Comparison of ENCODE assay signal across 8 cellular contexts in genomic region chr6:87722831-87723726, GRCh38. TPM values are rescaled to one million over a fixed set of nuclear protein-coding genes. Genes with fewer than 3 reads are reported as not detected.
DNase-seq lines count a peak whose midpoint lies in the region; ATAC-seq and TF ChIP-seq lines count a peak whose summit lies in the region.

No MANE protein-coding gene starts in this region.

- H3K4me1 ChIP-seq in HCT116 (ENCODE audit: control insufficient read depth in 1 of 2, insufficient read depth in 2 of 2, low read length in 2 of 2) (peaks cover 10 to 22% of the 10 kb centered on the region in 2 experiments; a peak in 3 of 4 replicates), OCI-LY1 (ENCODE audit: insufficient read depth, low read length, severe bottlenecking) (peaks cover 31% of the 10 kb centered on the region)

- DNase-seq in Calu3: peak; percentile 58
- peak; percentile 75 for DNase-seq in HCT116 (ENCODE audit: low read depth, low spot score)
- DNase-seq in caudate nucleus (lab: John Stamatoyannopoulos, UW): peak in 59 of 61 donors; percentile 10 to 92 (median 68)
- DNase-seq in kidney epithelial cell (ENCODE audit: low read depth): peak; percentile 95
- peak in 47 of 49 donors; percentile 26 to 91 (median 69) for DNase-seq in substantia nigra (lab: John Stamatoyannopoulos, UW)
- no peak for DNase-seq in NCI-H524 treated with DMSO at 0.1 percent for 48 hours (lab: John Stamatoyannopoulos, UW)

- no peak overlapping the region for H3K27ac Mint-ChIP-seq in Calu3 (ENCODE audit: unreplicated experiment)

- no TSS peak for BruUV-seq in Calu3 (replicated peaks; lab: Mats Ljungman, UMichigan)
- no TSS peak for BruUV-seq in HCT116 (replicated peaks; lab: Mats Ljungman, UMichigan)

- CTCF ChIA-PET in Calu3 (lab: Charles Lee) (interaction anchor here (0.5 to 1.5 kb wide), 3 partner anchors 9 to 179 kb away, joined by 3 to 5 read pairs (median 3); partner anchors contain the start of gene AKIRIN2), HCT116 (lab: Charles Lee) (no interaction called here)

- ATAC-seq in HCT116 (peak; percentile 93), GM18505 (IDR thresholded peaks at IDR 0.05; ENCODE audit: unreplicated experiment) (no peak)

- peaks cover 5% of the 10 kb centered on the region for H3K36me3 Mint-ChIP-seq in Calu3 (ENCODE audit: insufficient read depth, unreplicated experiment)

- peak overlapping the region; percentile 53 for H3K4me2 ChIP-seq in HCT116 (ENCODE audit: low read length)
- no peak overlapping the region for H3K4me2 ChIP-seq in OCI-LY1 (ENCODE audit: low read length)

- H3K4me1 Mint-ChIP-seq in Calu3 (ENCODE audit: low read depth, unreplicated experiment): peaks cover 12% of the 10 kb centered on the region

- no peaks in the 10 kb centered on the region for H4K20me1 ChIP-seq in HCT116 (ENCODE audit: insufficient read depth)
- no peaks in the 10 kb centered on the region for H4K20me1 ChIP-seq in OCI-LY1 (ENCODE audit: insufficient read depth, low read length)

- H3K36me3 ChIP-seq in HCT116 (ENCODE audit: control insufficient read depth in 1 of 2, insufficient read depth in 2 of 2, low read length in 2 of 2) (no peaks in the 10 kb centered on the region), OCI-LY1 (ENCODE audit: insufficient read depth, low read length) (no peaks in the 10 kb centered on the region), kidney epithelial cell (ENCODE audit: control insufficient read depth, insufficient read depth, low read length) (no peaks in the 10 kb centered on the region)

- no peak overlapping the region for H3K4me3 ChIP-seq in HCT116 (replicated peaks in 1 of 2; ENCODE audit: low read depth in 1 of 2, low read length in 2 of 2)
- H3K4me3 ChIP-seq in OCI-LY1 (ENCODE audit: low read depth, low read length, poor library complexity, severe bottlenecking): no peak overlapping the region
- H3K4me3 ChIP-seq in kidney epithelial cell (ENCODE audit: low read depth, low read length): no peak overlapping the region

- no peak for TF ChIP-seq CTCF in Calu3 (IDR thresholded peaks at IDR 0.05; ENCODE audit: unreplicated experiment)
- TF ChIP-seq CTCF in HCT116 (IDR thresholded peaks at IDR 0.05 in 2 of 3, conservative IDR thresholded peaks at IDR 0.05 in 1 of 3; ENCODE audit: borderline replicate concordance in 1 of 3, insufficient read depth in 1 of 3, low read depth in 2 of 3, low read length in 2 of 3): no peak
- no peak for TF ChIP-seq CTCF in OCI-LY1 (IDR thresholded peaks at IDR 0.05; ENCODE audit: low read length)
- TF ChIP-seq CTCF in kidney epithelial cell (IDR thresholded peaks at IDR 0.05; ENCODE audit: insufficient read depth, low read length, poor library complexity, severe bottlenecking): no peak

- RAD21 ChIA-PET in HCT116 (lab: Charles Lee; ENCODE audit: low non-redundant PET in 1 of 2, low total read pairs in 2 of 2, uncharacterized antibody in 2 of 2, unreplicated experiment in 2 of 2): no interaction called here

- peak overlapping the region; percentile 48 for H2AFZ ChIP-seq in HCT116 (ENCODE audit: low read depth, low read length, poor library complexity, severe bottlenecking)
- H2AFZ ChIP-seq in OCI-LY1 (ENCODE audit: low read length): peak overlapping the region; percentile 62; the same call in 1 of the 2 replicates

- no peak overlapping the region for H3K4me3 Mint-ChIP-seq in Calu3 (ENCODE audit: low read depth, unreplicated experiment)

- H3K9ac ChIP-seq in HCT116 (ENCODE audit: low read length) (no peak overlapping the region), OCI-LY1 (ENCODE audit: low read length) (no peak overlapping the region)

- TF ChIP-seq POLR2A in HCT116 (IDR thresholded peaks at IDR 0.05; ENCODE audit: borderline replicate concordance, extremely low read depth, insufficient read depth, insufficient read length): no peak
- TF ChIP-seq POLR2A in GM18505 (IDR thresholded peaks at IDR 0.05; ENCODE audit: borderline replicate concordance, extremely low read depth, insufficient read depth, insufficient read length): no peak

- H3K9me3 ChIP-seq in HCT116 (ENCODE audit: control insufficient read depth in 1 of 2, insufficient read depth in 1 of 2, low read depth in 1 of 2, low read length in 2 of 2) (no peaks in the 10 kb centered on the region), OCI-LY1 (ENCODE audit: low read length) (no peaks in the 10 kb centered on the region)

- intact Hi-C loops in Calu3 (cut with micrococcal nuclease; ENCODE audit: unreplicated experiment): no loop called here
- intact Hi-C loops in HCT116 (cut with micrococcal nuclease): loop anchor here (1.0 kb wide), 1 partner anchor 9 kb away; no protein-coding TSS in a partner anchor

- H3K9me2 ChIP-seq in HCT116 (ENCODE audit: insufficient read depth) (no peaks in the 10 kb centered on the region), OCI-LY1 (ENCODE audit: low read depth, low read length) (no peaks in the 10 kb centered on the region)

- no peaks in the 10 kb centered on the region for H3K27me3 Mint-ChIP-seq in Calu3 (ENCODE audit: unreplicated experiment)

- H3K9me3 Mint-ChIP-seq in Calu3 (ENCODE audit: low read depth, unreplicated experiment): no peaks in the 10 kb centered on the region

- H3K79me2 ChIP-seq in HCT116 (ENCODE audit: insufficient read depth, low read length) (no peaks in the 10 kb centered on the region), OCI-LY1 (ENCODE audit: insufficient read depth, low read length) (no peaks in the 10 kb centered on the region)

- no peak overlapping the region for H3K27ac ChIP-seq in HCT116 (ENCODE audit: low read depth, low read length)
- no peak overlapping the region for H3K27ac ChIP-seq in OCI-LY1 (ENCODE audit: low read depth, low read length, poor library complexity, severe bottlenecking)
- no peak overlapping the region for H3K27ac ChIP-seq in caudate nucleus (ENCODE audit: low read depth, low read length)
- no peak overlapping the region for H3K27ac ChIP-seq in substantia nigra (ENCODE audit: low read depth, low read length, poor library complexity, severe bottlenecking)

- POLR2A ChIA-PET in HCT116 (lab: Charles Lee): interaction anchor here (1.5 to 2.2 kb wide), 2 partner anchors 9 to 21 kb away, joined by 4 to 7 read pairs; partner anchors contain the start of gene AKIRIN2

- no peak for TF ChIP-seq RAD21 in HCT116 (IDR thresholded peaks at IDR 0.05; ENCODE audit: low read depth)

- H3K27me3 ChIP-seq in HCT116 (ENCODE audit: insufficient read depth, low read length): no peaks in the 10 kb centered on the region
- H3K27me3 ChIP-seq in OCI-LY1 (ENCODE audit: insufficient read depth, low read length): no peaks in the 10 kb centered on the region
- H3K27me3 ChIP-seq in kidney epithelial cell (ENCODE audit: control insufficient read depth, insufficient read depth, low read length): no peaks in the 10 kb centered on the region

- no peaks in the 10 kb centered on the region for H3F3A ChIP-seq in OCI-LY1 (ENCODE audit: insufficient read depth, low read length)

TF ChIP-seq in HCT116, 20 proteins besides CTCF, POLR2A, EP300 and RAD21 (continues in another document):
- TF ChIP-seq EZH2phosphoT487 (IDR thresholded peaks at IDR 0.05; ENCODE audit: borderline replicate concordance): no peak
- no peak for TF ChIP-seq ELF1 (IDR thresholded peaks at IDR 0.05; ENCODE audit: borderline replicate concordance, low read depth)
- peak; percentile 87 for TF ChIP-seq SIN3A (IDR thresholded peaks at IDR 0.05; ENCODE audit: low read depth)
- TF ChIP-seq POLR2AphosphoS5 (IDR thresholded peaks at IDR 0.05; ENCODE audit: low read depth, low read length): peak; percentile 69
- peak; percentile 96 for TF ChIP-seq CBX3 (IDR thresholded peaks at IDR 0.05; ENCODE audit: low read depth)
- peak; percentile 72 for TF ChIP-seq CEBPB (IDR thresholded peaks at IDR 0.05; ENCODE audit: low read depth)
- no peak for TF ChIP-seq EGR1 (IDR thresholded peaks at IDR 0.05; ENCODE audit: low read depth)
- TF ChIP-seq SRF (IDR thresholded peaks at IDR 0.05; ENCODE audit: low read depth): peak; percentile 61; the same call in 1 of the 2 replicates
- no peak for TF ChIP-seq REST (IDR thresholded peaks at IDR 0.05; ENCODE audit: low read depth)
- TF ChIP-seq MAX (IDR thresholded peaks at IDR 0.05): peak; percentile 91
- peak; percentile 85 for TF ChIP-seq SP1 (IDR thresholded peaks at IDR 0.05; ENCODE audit: low read depth)
- peak; percentile 49; the same call in 1 of the 2 replicates for TF ChIP-seq ATF3 (IDR thresholded peaks at IDR 0.05)
- peak; percentile 16 for TF ChIP-seq TCF7L2 (IDR thresholded peaks at IDR 0.05; ENCODE audit: borderline replicate concordance, extremely low read depth, insufficient read depth, insufficient read length)

RNA-seq across cellular contexts. Expression of gene AKIRIN2, which starts 21.0 kb away (rescaled TPM):
- total RNA-seq in Calu3 (2022) (44.7 and 46.1 TPM in 2 replicates), HCT116 (2021; ENCODE audit: unreplicated experiment) (54.8 TPM), kidney epithelial cell (34.1 and 38.5 TPM in 2 replicates)
- 41.1 and 46.9 TPM in 2 replicates for polyA plus RNA-seq in HCT116 (2012)
